7 cellular contexts compared by ENCODE assay signal in genomic region chr5:845676-846601, GRCh38. TPM values are rescaled to one million over a fixed set of nuclear protein-coding genes. Genes with fewer than 3 reads are reported as not detected.
DNase-seq lines count a peak whose midpoint lies in the region; ATAC-seq, FAIRE-seq and TF ChIP-seq lines count a peak whose summit lies in the region.
"Not testable (repeated sequence)": the region's sequence is repeated elsewhere in the genome, so short reads cannot be mapped to it uniquely, and the experiment has no call there.

No MANE protein-coding gene starts in this region.

- H3K4me1 ChIP-seq in CD4-positive, alpha-beta memory T cell (ENCODE audit: insufficient read depth, low read length); H1 (replicated peaks in 1 of 4; ENCODE audit: control insufficient read depth in 3 of 4, insufficient read depth in 4 of 4, low read length in 3 of 4): not testable (repeated sequence)

- peak in 1 of 5 donors; percentile 7 for DNase-seq in CD4-positive, alpha-beta memory T cell
- DNase-seq in T-helper 17 cell (peak in 2 of 3 donors; percentile 1 to 4), left ventricle myocardium superior (peak; percentile 11), osteocyte (ENCODE audit: extremely low spot score, unreplicated experiment) (peak; percentile 80)
- DNase-seq in activated naive CD4-positive, alpha-beta T cell treated with anti-CD3 and anti-CD28 coated beads, Interleukin-2, amount 50 U/mL, for 72 hours (ENCODE audit: low spot score in 2 of 2); H1 (ENCODE audit: low read depth in 1 of 2, low spot score in 2 of 2): not testable (repeated sequence)

- POLR2A ChIA-PET in CD4-positive, alpha-beta memory T cell (lab: Charles Lee; ENCODE audit: partially characterized antibody); H1 (lab: Charles Lee; ENCODE audit: partially characterized antibody): not testable (repeated sequence)

- H3K9me3 ChIP-seq in CD4-positive, alpha-beta memory T cell (ENCODE audit: control insufficient read depth in 1 of 2, low read length in 2 of 2); T-helper 17 cell (ENCODE audit: control insufficient read depth, low read length, poor library complexity, severe bottlenecking); H1 (ENCODE audit: insufficient read depth in 2 of 2, low read depth in 1 of 2, low read length in 1 of 2): not testable (repeated sequence)

- not testable (repeated sequence) for H3K23ac ChIP-seq in H1 (ENCODE audit: insufficient read length)

- H3K27me3 ChIP-seq in CD4-positive, alpha-beta memory T cell (ENCODE audit: insufficient read depth, low read length); H1 (replicated peaks in 1 of 4; ENCODE audit: control insufficient read depth in 3 of 4, extremely low read depth in 1 of 4, insufficient read depth in 3 of 4, low read length in 3 of 4): not testable (repeated sequence)

- not testable (repeated sequence) for H3K14ac ChIP-seq in H1 (ENCODE audit: insufficient read length)

- H3K4ac ChIP-seq in H1 (replicated peaks; ENCODE audit: insufficient read length, low read depth, low read length): not testable (repeated sequence)

- H3K23me2 ChIP-seq in H1 (ENCODE audit: low read depth, low read length): not testable (repeated sequence)

- H4K91ac ChIP-seq in H1 (replicated peaks; ENCODE audit: insufficient read length, low read length): not testable (repeated sequence)

- not testable (repeated sequence) for H3K9me3 Mint-ChIP-seq in CD4-positive, alpha-beta memory T cell; activated naive CD4-positive, alpha-beta T cell treated with anti-CD3 and anti-CD28 coated beads, Interleukin-2, amount 50 U/mL, for 72 hours; osteocyte (ENCODE audit: unreplicated experiment); stimulated activated naive CD8-positive, alpha-beta T cell treated with anti-CD3 and anti-CD28 coated beads, Interleukin-15, Interleukin-2, amounts not matched to agents 100 ng/mL and 50 ng/mL, for 24 hours

- peak overlapping the region in 5 of 7 donors; percentile 27 to 83 (median 77) for H3K27ac Mint-ChIP-seq in CD4-positive, alpha-beta memory T cell
- peak overlapping the region; percentile 61 for H3K27ac Mint-ChIP-seq in T-helper 17 cell
- peak overlapping the region in 1 of 2 donors; percentile 78 for H3K27ac Mint-ChIP-seq in activated naive CD4-positive, alpha-beta T cell treated with anti-CD3 and anti-CD28 coated beads, Interleukin-2, amount 50 U/mL, for 72 hours
- not testable (repeated sequence) for H3K27ac Mint-ChIP-seq in osteocyte (ENCODE audit: unreplicated experiment)
- H3K27ac Mint-ChIP-seq in stimulated activated naive CD8-positive, alpha-beta T cell treated with anti-CD3 and anti-CD28 coated beads, Interleukin-15, Interleukin-2, amounts not matched to agents 100 ng/mL and 50 ng/mL, for 24 hours: peak overlapping the region; percentile 59

- H4K5ac ChIP-seq in H1 (ENCODE audit: insufficient read length, low read depth, low read length): not testable (repeated sequence)

- H3K56ac ChIP-seq in H1 (replicated peaks; ENCODE audit: insufficient read length, low read depth, low read length): not testable (repeated sequence)

- CTCF ChIA-PET in CD4-positive, alpha-beta memory T cell (lab: Charles Lee; ENCODE audit: partially characterized antibody); H1 (lab: Charles Lee; ENCODE audit: partially characterized antibody): not testable (repeated sequence)

- H4K20me1 ChIP-seq in H1 (replicated peaks in 1 of 2; ENCODE audit: control insufficient read depth in 1 of 2, insufficient read depth in 2 of 2, low read length in 2 of 2): not testable (repeated sequence)

- not testable (repeated sequence) for H3K4me3 ChIP-seq in CD4-positive, alpha-beta memory T cell (ENCODE audit: low read length in 2 of 2); H1 (ENCODE audit: extremely low read depth in 1 of 4, insufficient read depth in 2 of 4, low read depth in 3 of 4, low read length in 4 of 4)

- not testable (repeated sequence) for H3K36me3 ChIP-seq in CD4-positive, alpha-beta memory T cell (ENCODE audit: insufficient read depth, low read length); H1 (ENCODE audit: control insufficient read depth in 2 of 4, insufficient read depth in 4 of 4, low read length in 3 of 4)

- H3K36me3 Mint-ChIP-seq in CD4-positive, alpha-beta memory T cell; T-helper 17 cell (ENCODE audit: low read depth); activated naive CD4-positive, alpha-beta T cell treated with anti-CD3 and anti-CD28 coated beads, Interleukin-2, amount 50 U/mL, for 72 hours; osteocyte (ENCODE audit: unreplicated experiment); stimulated activated naive CD8-positive, alpha-beta T cell treated with anti-CD3 and anti-CD28 coated beads, Interleukin-15, Interleukin-2, amounts not matched to agents 100 ng/mL and 50 ng/mL, for 24 hours (ENCODE audit: low read depth): not testable (repeated sequence)

- peak; percentile 24 for ATAC-seq in T-helper 17 cell
- ATAC-seq in activated naive CD4-positive, alpha-beta T cell treated with anti-CD3 and anti-CD28 coated beads, Interleukin-2, amount 50 U/mL, for 72 hours: peak; percentile 25 to 78
- ATAC-seq in left ventricle myocardium superior: not testable (repeated sequence)

- H3K27ac ChIP-seq in CD4-positive, alpha-beta memory T cell (ENCODE audit: low read depth, low read length); H1 (ENCODE audit: low read depth, low read length): not testable (repeated sequence)

- not testable (repeated sequence) for H3K79me2 ChIP-seq in H1 (ENCODE audit: control insufficient read depth in 1 of 2, insufficient read depth in 2 of 2, low read length in 2 of 2)

- not testable (repeated sequence) for H3K79me1 ChIP-seq in H1 (ENCODE audit: low read depth, low read length)

- not testable (repeated sequence) for TF ChIP-seq POLR2A in H1 (IDR thresholded peaks at IDR 0.05; ENCODE audit: control extremely low read depth in 1 of 2, low read depth in 2 of 2, low read length in 2 of 2)

- WGBS in H1 (ENCODE audit: extremely low coverage in 1 of 2, insufficient coverage in 1 of 2, insufficient read length in 1 of 2, insufficient replicate concordance in 2 of 2, low coverage in 1 of 2, low lambda C conversion rate in 2 of 2, missing lambda C conversion rate in 1 of 2), 2 experiments: 91% methylated on average over 21 of the region's 35 CpGs; no CpG with 5 or more reads in 1 of the 2 experiments

- H3K4me2 ChIP-seq in H1 (ENCODE audit: insufficient read depth in 1 of 2, low read depth in 2 of 2, low read length in 2 of 2): not testable (repeated sequence)

- not testable (repeated sequence) for H2BK12ac ChIP-seq in H1 (ENCODE audit: low read depth, low read length)

- TF ChIP-seq EP300 in H1 (IDR thresholded peaks at IDR 0.05; ENCODE audit: borderline replicate concordance in 1 of 2, low read depth in 2 of 2, low read length in 2 of 2): not testable (repeated sequence)

- FAIRE-seq in H1 (lab: Jason Lieb, UNC): peak; percentile 79

- not testable (repeated sequence) for H2AK5ac ChIP-seq in H1 (ENCODE audit: low read depth, low read length)

- not testable (repeated sequence) for H3K9ac ChIP-seq in H1 (replicated peaks in 1 of 4; ENCODE audit: extremely low read depth in 1 of 4, low read depth in 3 of 4, low read length in 3 of 4)

- TF ChIP-seq RAD21 in H1 (IDR thresholded peaks at IDR 0.05 in 1 of 2, conservative IDR thresholded peaks at IDR 0.05 in 1 of 2; ENCODE audit: low read depth in 2 of 2, low read length in 2 of 2): not testable (repeated sequence)

- TF ChIP-seq CTCF in H1 (IDR thresholded peaks at IDR 0.05; ENCODE audit: control extremely low read depth in 1 of 3, insufficient read depth in 1 of 3, low read depth in 1 of 3, low read length in 3 of 3); osteocyte (IDR thresholded peaks at IDR 0.05): not testable (repeated sequence)

- intact Hi-C loops in CD4-positive, alpha-beta memory T cell (cut with micrococcal nuclease): loop anchor here (2.0 kb wide), 1 partner anchor 87 kb away; no protein-coding TSS in a partner anchor
- intact Hi-C loops in left ventricle myocardium superior (cut with micrococcal nuclease): not testable (repeated sequence)

- not testable (repeated sequence) for H3K18ac ChIP-seq in H1 (ENCODE audit: extremely low read depth, low read length)

- not testable (repeated sequence) for H2BK5ac ChIP-seq in H1 (ENCODE audit: low read depth, low read length)

- H2BK120ac ChIP-seq in H1 (replicated peaks; ENCODE audit: low read depth, low read length): not testable (repeated sequence)

- not testable (repeated sequence) for H4K8ac ChIP-seq in H1 (ENCODE audit: extremely low read depth, insufficient read depth, low read length)

- H2BK20ac ChIP-seq in H1 (ENCODE audit: low read length): not testable (repeated sequence)

- H3K4me3 Mint-ChIP-seq in CD4-positive, alpha-beta memory T cell: peak overlapping the region in 2 of 8 donors; percentile 5 to 36
- not testable (repeated sequence) for H3K4me3 Mint-ChIP-seq in T-helper 17 cell; osteocyte (ENCODE audit: unreplicated experiment); stimulated activated naive CD8-positive, alpha-beta T cell treated with anti-CD3 and anti-CD28 coated beads, Interleukin-15, Interleukin-2, amounts not matched to agents 100 ng/mL and 50 ng/mL, for 24 hours

- H2AFZ ChIP-seq in H1 (ENCODE audit: low read length): not testable (repeated sequence)

- not testable (repeated sequence) for H3K4me1 Mint-ChIP-seq in CD4-positive, alpha-beta memory T cell; T-helper 17 cell; osteocyte (ENCODE audit: unreplicated experiment); stimulated activated naive CD8-positive, alpha-beta T cell treated with anti-CD3 and anti-CD28 coated beads, Interleukin-15, Interleukin-2, amounts not matched to agents 100 ng/mL and 50 ng/mL, for 24 hours (ENCODE audit: low read depth)

- H3K27me3 Mint-ChIP-seq in CD4-positive, alpha-beta memory T cell; T-helper 17 cell; osteocyte (ENCODE audit: unreplicated experiment); stimulated activated naive CD8-positive, alpha-beta T cell treated with anti-CD3 and anti-CD28 coated beads, Interleukin-15, Interleukin-2, amounts not matched to agents 100 ng/mL and 50 ng/mL, for 24 hours: not testable (repeated sequence)

- H2BK15ac ChIP-seq in H1 (ENCODE audit: low read length): not testable (repeated sequence)

RNA-seq across cellular contexts. Expression of gene ZDHHC11, which starts 4.8 kb away (rescaled TPM):
- total RNA-seq in CD4-positive, alpha-beta memory T cell: 10 to 100 TPM; 15.1 to 15.3 TPM
- polyA plus RNA-seq in CD4-positive, alpha-beta memory T cell: under 1 TPM in 1 of 2 donors, not detected in 1; 0.28 TPM
- total RNA-seq in T-helper 17 cell: 10 to 100 TPM; 27.7 to 37.1 TPM
- total RNA-seq in activated naive CD4-positive, alpha-beta T cell treated with anti-CD3 and anti-CD28 coated beads, Interleukin-2, amount 50 U/mL, for 72 hours: 10 to 100 TPM in 1 of 2 donors, 1 to 10 TPM in 1; 3.4 to 19.3 TPM
- 16.6 and 19.8 TPM in 2 replicates for total RNA-seq in H1 (2021; fragmentation: NEBNext Ultra II Directional; extraction: Animal tissue kit (Norgen Biotek cat#: 25700))
- polyA plus RNA-seq in H1 (2011; rRNA removed): 4.7 and 10.8 TPM in 2 replicates
- 4.3 TPM for polyA plus RNA-seq in H1 (2011; cell fraction: cytosol; rRNA removed)
- 78.4 TPM for polyA plus RNA-seq in H1 (2011; cell fraction: nucleus; rRNA removed)
- polyA plus RNA-seq in H1 (2012, experiment 1 of 2): 27.8 to 38.5 TPM (median 36.1 TPM) in 4 replicates
- 2.5 TPM for polyA plus RNA-seq in H1 (2012, experiment 2 of 2)
- polyA plus RNA-seq in H1 (2013, experiment 1 of 2): 6.1 TPM
- polyA plus RNA-seq in H1 (2013, experiment 2 of 2): 5.6 TPM
- 16.1 and 19.7 TPM in 2 replicates for polyA minus RNA-seq in H1 (2011; rRNA and poly(A)+ RNA removed)
- 14.1 TPM for polyA minus RNA-seq in H1 (2011; cell fraction: cytosol; rRNA and poly(A)+ RNA removed)
- polyA minus RNA-seq in H1 (2011; cell fraction: nucleus; rRNA and poly(A)+ RNA removed): 35.3 TPM
- 40.1 TPM for total RNA-seq in left ventricle myocardium superior
- 4.4 and 6.3 TPM in 2 replicates for total RNA-seq in osteocyte

RNA-seq across cellular contexts. Expression of gene BRD9, which starts 46.7 kb away (rescaled TPM):
- 10 to 100 TPM; 81.5 to 86.8 TPM for total RNA-seq in CD4-positive, alpha-beta memory T cell
- 10 to 100 TPM in 1 of 2 donors, 1 to 10 TPM in 1; 8.0 to 21.2 TPM for polyA plus RNA-seq in CD4-positive, alpha-beta memory T cell
- total RNA-seq in T-helper 17 cell: 100 to 1,000 TPM; 179 to 200 TPM
- 10 to 100 TPM; 60.4 to 61.7 TPM for total RNA-seq in activated naive CD4-positive, alpha-beta T cell treated with anti-CD3 and anti-CD28 coated beads, Interleukin-2, amount 50 U/mL, for 72 hours
- 46.5 and 49.4 TPM in 2 replicates for total RNA-seq in H1 (2021; fragmentation: NEBNext Ultra II Directional; extraction: Animal tissue kit (Norgen Biotek cat#: 25700))
- 9.3 and 16.2 TPM in 2 replicates for polyA plus RNA-seq in H1 (2011; rRNA removed)
- 17.0 TPM for polyA plus RNA-seq in H1 (2011; cell fraction: cytosol; rRNA removed)
- polyA plus RNA-seq in H1 (2011; cell fraction: nucleus; rRNA removed): 50.5 TPM
- 36.8 to 40.3 TPM (median 39.2 TPM) in 4 replicates for polyA plus RNA-seq in H1 (2012, experiment 1 of 2)
- 14.0 TPM for polyA plus RNA-seq in H1 (2012, experiment 2 of 2)
- 29.3 TPM for polyA plus RNA-seq in H1 (2013, experiment 1 of 2)
- polyA plus RNA-seq in H1 (2013, experiment 2 of 2): 26.5 TPM
- polyA minus RNA-seq in H1 (2011; rRNA and poly(A)+ RNA removed): 22.4 and 30.0 TPM in 2 replicates
- 18.1 TPM for polyA minus RNA-seq in H1 (2011; cell fraction: cytosol; rRNA and poly(A)+ RNA removed)
- polyA minus RNA-seq in H1 (2011; cell fraction: nucleus; rRNA and poly(A)+ RNA removed): 48.6 TPM
- 26.1 TPM for total RNA-seq in left ventricle myocardium superior
- total RNA-seq in osteocyte: 38.2 and 39.4 TPM in 2 replicates

RNA-seq across cellular contexts. Expression of gene TRIP13, which starts 46.7 kb away (rescaled TPM):
- 1 to 10 TPM in 1 of 2 experiments, under 1 TPM in 1; 0.69 to 1.0 TPM for total RNA-seq in CD4-positive, alpha-beta memory T cell
- polyA plus RNA-seq in CD4-positive, alpha-beta memory T cell: under 1 TPM in 1 of 2 donors, not detected in 1; 0.39 TPM
- total RNA-seq in T-helper 17 cell (1 to 10 TPM; 1.0 to 2.6 TPM), left ventricle myocardium superior (0.32 TPM), osteocyte (4.1 and 6.9 TPM in 2 replicates)
- 10 to 100 TPM; 20.1 to 25.5 TPM for total RNA-seq in activated naive CD4-positive, alpha-beta T cell treated with anti-CD3 and anti-CD28 coated beads, Interleukin-2, amount 50 U/mL, for 72 hours
- total RNA-seq in H1 (2021; fragmentation: NEBNext Ultra II Directional; extraction: Animal tissue kit (Norgen Biotek cat#: 25700)): 34.5 and 39.2 TPM in 2 replicates
- 17.9 and 20.0 TPM in 2 replicates for polyA plus RNA-seq in H1 (2011; rRNA removed)
- 28.8 TPM for polyA plus RNA-seq in H1 (2011; cell fraction: cytosol; rRNA removed)
- polyA plus RNA-seq in H1 (2011; cell fraction: nucleus; rRNA removed): 27.0 TPM
- 26.9 to 37.9 TPM (median 33.7 TPM) in 4 replicates for polyA plus RNA-seq in H1 (2012, experiment 1 of 2)
- polyA plus RNA-seq in H1 (2012, experiment 2 of 2): 13.1 TPM
- polyA plus RNA-seq in H1 (2013, experiment 1 of 2): 33.0 TPM
- 33.3 TPM for polyA plus RNA-seq in H1 (2013, experiment 2 of 2)
- 29.1 and 53.1 TPM in 2 replicates for polyA minus RNA-seq in H1 (2011; rRNA and poly(A)+ RNA removed)
- polyA minus RNA-seq in H1 (2011; cell fraction: cytosol; rRNA and poly(A)+ RNA removed): 20.4 TPM
- 24.3 TPM for polyA minus RNA-seq in H1 (2011; cell fraction: nucleus; rRNA and poly(A)+ RNA removed)
